24 cellular contexts compared by ENCODE assay signal in the genomic region with DNA sequence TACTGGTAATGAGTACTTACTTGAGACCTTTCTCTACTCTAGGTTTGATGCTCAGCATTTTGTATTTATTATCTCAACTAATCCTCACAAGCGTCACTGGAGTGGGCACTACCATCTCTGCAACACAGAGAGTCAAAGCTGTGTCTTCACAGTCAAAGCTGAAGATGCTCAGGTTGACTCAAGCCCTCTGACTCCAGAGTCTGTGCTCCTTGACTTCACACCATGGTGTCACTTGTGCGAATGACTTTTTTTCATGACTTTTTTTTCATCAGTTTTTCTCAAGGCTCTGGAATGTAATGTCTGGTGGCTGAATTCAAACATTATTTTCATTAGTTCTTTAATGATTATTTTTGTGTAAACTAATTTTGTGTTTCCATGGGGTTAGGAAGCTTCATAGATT.
DNase-seq lines count a peak whose midpoint lies in the region; ATAC-seq and FAIRE-seq lines count a peak whose summit lies in the region.
"Had no signal": no experiment of that assay in that cellular context is flagged by ENCODE, and none has a peak within 500 bp of the region (broad histone marks: within the 10 kb centered on the region; RNA-seq: fewer than 3 reads in every experiment).

No MANE protein-coding gene starts in this region.

- H3K9me3 Mint-ChIP-seq in activated naive CD4-positive, alpha-beta T cell treated with anti-CD3 and anti-CD28 coated beads, Interleukin-2, amount 10 ng/mL, durations not matched to agents 7 days and 5 days: no peaks in the 10 kb centered on the region
- no peaks in the 10 kb centered on the region for H3K9me3 Mint-ChIP-seq in activated CD4-positive, alpha-beta memory T cell treated with anti-CD3 and anti-CD28 coated beads, Interleukin-2, amount 10 ng/mL, durations not matched to agents 7 days and 5 days
- H3K9me3 Mint-ChIP-seq in effector memory CD8-positive, alpha-beta T cell: no peaks in the 10 kb centered on the region
- H3K9me3 Mint-ChIP-seq in stimulated activated naive CD8-positive, alpha-beta T cell treated with anti-CD3 and anti-CD28 coated beads, Interleukin-15, Interleukin-2, amounts not matched to agents 100 ng/mL and 50 ng/mL, for 24 hours: no peaks in the 10 kb centered on the region
- H3K9me3 Mint-ChIP-seq: brain, memory B cell had no signal

- ATAC-seq in effector memory CD8-positive, alpha-beta T cell (replicated peaks): peak; percentile 16
- ATAC-seq in HG03354 (IDR thresholded peaks at IDR 0.05; ENCODE audit: poor library complexity, severe bottlenecking, unreplicated experiment): no peak
- ATAC-seq: HCT116, left lobe of liver, Panc1 had no signal

- FAIRE-seq in GM19239 (lab: Jason Lieb, UNC): no peak
- no peak for FAIRE-seq in urothelium cell line (lab: Jason Lieb, UNC)
- FAIRE-seq: GM18507 had no signal

- H3K36me3 Mint-ChIP-seq in activated naive CD4-positive, alpha-beta T cell treated with anti-CD3 and anti-CD28 coated beads, Interleukin-2, amount 10 ng/mL, durations not matched to agents 7 days and 5 days: no peaks in the 10 kb centered on the region
- H3K36me3 Mint-ChIP-seq in activated CD4-positive, alpha-beta memory T cell treated with anti-CD3 and anti-CD28 coated beads, Interleukin-2, amount 10 ng/mL, durations not matched to agents 7 days and 5 days (ENCODE audit: low read depth): peaks cover 3% of the 10 kb centered on the region
- H3K36me3 Mint-ChIP-seq in effector memory CD8-positive, alpha-beta T cell (ENCODE audit: insufficient read depth): peaks cover 31% of the 10 kb centered on the region
- H3K36me3 Mint-ChIP-seq in stimulated activated naive CD8-positive, alpha-beta T cell treated with anti-CD3 and anti-CD28 coated beads, Interleukin-15, Interleukin-2, amounts not matched to agents 100 ng/mL and 50 ng/mL, for 24 hours (ENCODE audit: low read depth): no peaks in the 10 kb centered on the region
- H3K36me3 Mint-ChIP-seq: brain, memory B cell had no signal

- no peaks in the 10 kb centered on the region for H3K27me3 Mint-ChIP-seq in activated naive CD4-positive, alpha-beta T cell treated with anti-CD3 and anti-CD28 coated beads, Interleukin-2, amount 10 ng/mL, durations not matched to agents 7 days and 5 days
- H3K27me3 Mint-ChIP-seq in activated CD4-positive, alpha-beta memory T cell treated with anti-CD3 and anti-CD28 coated beads, Interleukin-2, amount 10 ng/mL, durations not matched to agents 7 days and 5 days: no peaks in the 10 kb centered on the region
- H3K27me3 Mint-ChIP-seq in effector memory CD8-positive, alpha-beta T cell: no peaks in the 10 kb centered on the region
- H3K27me3 Mint-ChIP-seq in stimulated activated naive CD8-positive, alpha-beta T cell treated with anti-CD3 and anti-CD28 coated beads, Interleukin-15, Interleukin-2, amounts not matched to agents 100 ng/mL and 50 ng/mL, for 24 hours: no peaks in the 10 kb centered on the region

- no peak for DNase-seq in activated naive CD4-positive, alpha-beta T cell treated with anti-CD3 and anti-CD28 coated beads, Interleukin-2, amount 10 ng/mL, durations not matched to agents 7 days and 5 days
- DNase-seq in activated naive CD4-positive, alpha-beta T cell (lab: John Stamatoyannopoulos, UW): no peak
- no peak for DNase-seq in activated CD4-positive, alpha-beta memory T cell treated with anti-CD3 and anti-CD28 coated beads, Interleukin-2, amount 10 ng/mL, durations not matched to agents 7 days and 5 days
- no peak for DNase-seq in effector memory CD8-positive, alpha-beta T cell
- DNase-seq in GM19239 (ENCODE audit: insufficient read length, low spot score) (no peak), urothelium cell line (ENCODE audit: low spot score) (no peak)
- DNase-seq: activated CD4-positive, alpha-beta T cell treated with anti-CD3 and anti-CD28 coated beads, Interleukin-2, amount 50 U/mL, for 48 hours; adrenal gland; Calu3; DMS79 treated with DMSO at 0.1 percent for 48 hours; GF-D8; NCI-H2029 treated with DMSO at 0.1 percent for 48 hours; NCI-H526 treated with DMSO at 0.1 percent for 48 hours; nucleus accumbens; SHP77; upper lobe of left lung had no signal

- CTCF ChIA-PET in activated naive CD4-positive, alpha-beta T cell treated with anti-CD3 and anti-CD28 coated beads, Interleukin-2, amount 10 ng/mL, durations not matched to agents 7 days and 5 days (lab: Charles Lee): interaction anchor here (0.7 kb wide), 2 partner anchors 9 to 16 kb away, joined by 3 read pairs; no protein-coding TSS in a partner anchor
- CTCF ChIA-PET in activated CD4-positive, alpha-beta memory T cell treated with anti-CD3 and anti-CD28 coated beads, Interleukin-2, amount 10 ng/mL, durations not matched to agents 7 days and 5 days (lab: Charles Lee): no interaction called here

- peak overlapping the region; percentile 88 for H3K27ac Mint-ChIP-seq in activated naive CD4-positive, alpha-beta T cell treated with anti-CD3 and anti-CD28 coated beads, Interleukin-2, amount 10 ng/mL, durations not matched to agents 7 days and 5 days
- peak overlapping the region; percentile 81 for H3K27ac Mint-ChIP-seq in activated CD4-positive, alpha-beta memory T cell treated with anti-CD3 and anti-CD28 coated beads, Interleukin-2, amount 10 ng/mL, durations not matched to agents 7 days and 5 days
- peak overlapping the region; percentile 89 to 90 for H3K27ac Mint-ChIP-seq in effector memory CD8-positive, alpha-beta T cell
- peak overlapping the region; percentile 87 for H3K27ac Mint-ChIP-seq in stimulated activated naive CD8-positive, alpha-beta T cell treated with anti-CD3 and anti-CD28 coated beads, Interleukin-15, Interleukin-2, amounts not matched to agents 100 ng/mL and 50 ng/mL, for 24 hours
- H3K27ac Mint-ChIP-seq: brain, memory B cell had no signal

- POLR2A ChIA-PET in activated CD4-positive, alpha-beta memory T cell treated with anti-CD3 and anti-CD28 coated beads, Interleukin-2, amount 10 ng/mL, durations not matched to agents 7 days and 5 days (lab: Charles Lee): no interaction called here

- H3K4me1 Mint-ChIP-seq in activated naive CD4-positive, alpha-beta T cell treated with anti-CD3 and anti-CD28 coated beads, Interleukin-2, amount 10 ng/mL, durations not matched to agents 7 days and 5 days: peaks cover 33% of the 10 kb centered on the region
- peaks cover 29% of the 10 kb centered on the region for H3K4me1 Mint-ChIP-seq in activated CD4-positive, alpha-beta memory T cell treated with anti-CD3 and anti-CD28 coated beads, Interleukin-2, amount 10 ng/mL, durations not matched to agents 7 days and 5 days
- peaks cover 2 to 6% of the 10 kb centered on the region in 2 donors for H3K4me1 Mint-ChIP-seq in effector memory CD8-positive, alpha-beta T cell (ENCODE audit: low read depth in 2 of 2)
- H3K4me1 Mint-ChIP-seq in stimulated activated naive CD8-positive, alpha-beta T cell treated with anti-CD3 and anti-CD28 coated beads, Interleukin-15, Interleukin-2, amounts not matched to agents 100 ng/mL and 50 ng/mL, for 24 hours (ENCODE audit: low read depth): peaks cover 32% of the 10 kb centered on the region
- H3K4me1 Mint-ChIP-seq: brain, memory B cell had no signal

- H3K4me3 Mint-ChIP-seq in activated naive CD4-positive, alpha-beta T cell treated with anti-CD3 and anti-CD28 coated beads, Interleukin-2, amount 10 ng/mL, durations not matched to agents 7 days and 5 days: peak overlapping the region; percentile 28
- H3K4me3 Mint-ChIP-seq in activated CD4-positive, alpha-beta memory T cell treated with anti-CD3 and anti-CD28 coated beads, Interleukin-2, amount 10 ng/mL, durations not matched to agents 7 days and 5 days: peak overlapping the region; percentile 76
- peak overlapping the region; percentile 85 to 87 for H3K4me3 Mint-ChIP-seq in effector memory CD8-positive, alpha-beta T cell
- peak overlapping the region; percentile 80 for H3K4me3 Mint-ChIP-seq in stimulated activated naive CD8-positive, alpha-beta T cell treated with anti-CD3 and anti-CD28 coated beads, Interleukin-15, Interleukin-2, amounts not matched to agents 100 ng/mL and 50 ng/mL, for 24 hours
- H3K4me3 Mint-ChIP-seq: brain, memory B cell had no signal

Comparison
In these comparisons a context has a peak if more than half of its experiments do, and no peak if none do; other contexts are left out.
1. H3K4me3 Mint-ChIP-seq: peak in every context shown above with its lines; median percentile 86 in effector memory CD8-positive, alpha-beta T cell; 80 in stimulated activated naive CD8-positive, alpha-beta T cell treated with anti-CD3 and anti-CD28 coated beads, Interleukin-15, Interleukin-2, amounts not matched to agents 100 ng/mL and 50 ng/mL, for 24 hours; 76 in activated CD4-positive, alpha-beta memory T cell treated with anti-CD3 and anti-CD28 coated beads, Interleukin-2, amount 10 ng/mL, durations not matched to agents 7 days and 5 days; 28 in activated naive CD4-positive, alpha-beta T cell treated with anti-CD3 and anti-CD28 coated beads, Interleukin-2, amount 10 ng/mL, durations not matched to agents 7 days and 5 days.